In the genomic region with DNA sequence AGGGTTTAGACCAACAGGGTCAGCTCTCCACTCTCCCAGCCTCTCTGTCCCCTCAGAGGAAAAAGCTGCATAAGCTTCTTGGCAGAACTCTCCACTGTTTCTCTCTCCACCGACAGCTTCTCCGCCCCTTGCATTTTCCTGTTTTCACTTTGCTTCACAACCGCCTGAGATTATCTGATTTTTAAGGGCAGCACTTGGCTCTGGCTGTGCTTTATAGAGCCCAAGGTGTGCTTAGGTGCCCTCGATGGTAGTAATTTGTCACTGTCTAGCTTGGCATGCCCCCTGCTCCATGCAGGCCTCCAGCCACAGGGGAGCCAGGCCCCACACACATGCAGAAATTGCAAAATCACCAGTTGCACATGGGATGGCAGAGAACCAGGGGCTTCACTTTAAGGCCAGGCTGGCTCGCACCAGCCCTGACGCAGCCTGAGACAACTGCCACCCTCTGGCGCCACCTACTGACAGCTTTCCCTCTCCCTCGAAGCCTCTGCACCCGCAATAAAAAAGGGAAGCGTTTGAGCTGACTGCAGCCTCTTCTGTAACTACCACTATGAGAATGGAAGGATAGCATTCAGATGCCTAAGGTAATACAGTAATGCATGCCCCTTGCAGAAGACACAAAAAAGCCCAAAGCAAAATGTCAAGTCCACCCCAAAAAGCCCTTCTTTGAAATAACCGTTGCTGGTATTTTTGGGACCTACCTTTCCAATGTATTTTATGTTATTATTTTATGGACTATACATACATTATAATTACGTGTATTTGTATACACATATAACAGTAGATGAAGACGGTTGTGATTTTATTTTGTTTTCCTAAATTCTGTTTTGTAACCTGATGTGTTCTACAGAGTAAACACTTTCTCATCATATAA, we compare ENCODE assay signal across 8 cellular contexts. TPM values are rescaled to one million over a fixed set of nuclear protein-coding genes. Genes with fewer than 3 reads are reported as not detected.
DNase-seq lines count a peak whose midpoint lies in the region; FAIRE-seq and TF ChIP-seq lines count a peak whose summit lies in the region.

No MANE protein-coding gene starts in this region.

- H2BK120ac ChIP-seq in H9 (ENCODE audit: low read depth, low read length, poor library complexity, severe bottlenecking): no peak overlapping the region

- H3K36me3 ChIP-seq in MM.1S (replicated peaks; ENCODE audit: insufficient read depth, low read length) (no peaks in the 10 kb centered on the region), SJSA1 (no peaks in the 10 kb centered on the region)

- no peak overlapping the region for H3K23ac ChIP-seq in H9 (ENCODE audit: insufficient read length, low read depth, low read length)

- H3K18ac ChIP-seq in H9 (ENCODE audit: insufficient read length, low read depth, low read length): no peak overlapping the region

- DNase-seq in GDM1 (lab: John Stamatoyannopoulos, UW) (peak; percentile 66), H9 (peak; percentile 88), MM.1S (peak; percentile 45), SJSA1 (ENCODE audit: low read depth in 1 of 2, low spot score in 2 of 2) (peak; percentile 23 to 54), glomerular visceral epithelial cell (ENCODE audit: extremely low spot score) (peak; percentile 40), posterior vena cava (ENCODE audit: low spot score) (peak; percentile 95), urothelium cell line (ENCODE audit: low spot score) (peak; percentile 77)
- DNase-seq in activated naive CD4-positive, alpha-beta T cell (lab: John Stamatoyannopoulos, UW): peak; percentile 9 to 58 (median 44)

- no peaks in the 10 kb centered on the region for H3K27me3 ChIP-seq in H9 (ENCODE audit: insufficient read depth, low read length)
- H3K27me3 ChIP-seq in MM.1S (replicated peaks; ENCODE audit: insufficient read depth, low read length): no peaks in the 10 kb centered on the region; the same call in 1 of the 2 replicates
- no peaks in the 10 kb centered on the region for H3K27me3 ChIP-seq in SJSA1 (replicated peaks)

- no peak overlapping the region for H3K56ac ChIP-seq in H9 (ENCODE audit: insufficient read length, low read depth, low read length)

- H2AK5ac ChIP-seq in H9 (ENCODE audit: insufficient read length, low read length): no peak overlapping the region

- no peak overlapping the region for H3T11ph ChIP-seq in H9 (ENCODE audit: low read length)

- H3K4me3 Mint-ChIP-seq in H9: no peak overlapping the region

- H3K9me2 ChIP-seq in MM.1S (replicated peaks; ENCODE audit: insufficient read depth, low read length): no peaks in the 10 kb centered on the region

- H3K9me3 ChIP-seq in H9 (ENCODE audit: control insufficient read depth, low read depth, low read length) (no peaks in the 10 kb centered on the region), MM.1S (replicated peaks; ENCODE audit: insufficient read depth, low read length) (no peaks in the 10 kb centered on the region), SJSA1 (replicated peaks) (no peaks in the 10 kb centered on the region)

- H3K4me3 ChIP-seq in MM.1S (ENCODE audit: low read length) (no peak overlapping the region), SJSA1 (no peak overlapping the region)

- H3F3A ChIP-seq in MM.1S (ENCODE audit: insufficient read depth, low read length): no peaks in the 10 kb centered on the region

- H3K14ac ChIP-seq in H9 (ENCODE audit: insufficient read depth, low read length): no peak overlapping the region; the same call in 1 of the 2 replicates

- H4K91ac ChIP-seq in H9 (ENCODE audit: insufficient read length, low read depth, low read length): no peak overlapping the region

- H3K79me2 ChIP-seq in H9 (ENCODE audit: insufficient read depth, low read length): no peaks in the 10 kb centered on the region
- H3K79me2 ChIP-seq in MM.1S (ENCODE audit: low read length): no peaks in the 10 kb centered on the region

- intact Hi-C loops in posterior vena cava (cut with DNase I): loop anchor here (5.0 to 10.0 kb wide), 3 partner anchors 694 to 813 kb away; no protein-coding TSS in a partner anchor

- no peaks in the 10 kb centered on the region for H3K9me3 Mint-ChIP-seq in H9

- no peak overlapping the region for H4K5ac ChIP-seq in H9 (ENCODE audit: insufficient read length, low read depth, low read length)

- no peak overlapping the region for H2BK20ac ChIP-seq in H9 (ENCODE audit: low read depth, low read length, poor library complexity, severe bottlenecking)

- H3K4me1 Mint-ChIP-seq in H9: peaks cover 0 to 3% of the 10 kb centered on the region in 2 experiments; a peak in 1 of 4 replicates

- H4K20me1 ChIP-seq in H9 (ENCODE audit: control insufficient read depth, insufficient read depth, insufficient read length) (no peaks in the 10 kb centered on the region), MM.1S (ENCODE audit: insufficient read depth, low read length) (no peaks in the 10 kb centered on the region)

- H3K4ac ChIP-seq in H9 (ENCODE audit: low read depth, low read length): no peak overlapping the region

- H3K27ac ChIP-seq in H9 (ENCODE audit: insufficient read length, low read depth, low read length) (no peak overlapping the region), MM.1S (ENCODE audit: low read length) (no peak overlapping the region), SJSA1 (no peak overlapping the region)

- H3K27me3 Mint-ChIP-seq in H9 (ENCODE audit: low read depth): peaks cover 17% of the 10 kb centered on the region

- H3K9ac ChIP-seq in H9 (ENCODE audit: extremely low read depth, insufficient read length, low read length) (no peak overlapping the region), MM.1S (ENCODE audit: low read length) (no peak overlapping the region)

- H3K4me1 ChIP-seq in H9 (ENCODE audit: insufficient read depth, low read length): 0 out of 2 replicates have a peak, but pooled peaks cover 4% of the 10 kb centered on the region
- H3K4me1 ChIP-seq in MM.1S (ENCODE audit: low read length): no peaks in the 10 kb centered on the region
- H3K4me1 ChIP-seq in SJSA1 (replicated peaks): no peaks in the 10 kb centered on the region

- H3K4me2 ChIP-seq in H9 (ENCODE audit: insufficient read depth, insufficient read length, low read length) (no peak overlapping the region), MM.1S (ENCODE audit: low read depth, low read length) (no peak overlapping the region)

- peak; percentile 96 for TF ChIP-seq CTCF in H9 (conservative IDR thresholded peaks at IDR 0.05)
- peak; percentile 56 for TF ChIP-seq CTCF in MM.1S (IDR thresholded peaks at IDR 0.05; ENCODE audit: low read length)

- H3K27ac Mint-ChIP-seq in H9: no peak overlapping the region

- WGBS in H9 (ENCODE audit: extremely low coverage, insufficient read length, low lambda C conversion rate): no CpG with 5 or more reads among the region's 13 CpGs

- H2BK15ac ChIP-seq in H9 (ENCODE audit: low read depth, low read length): no peak overlapping the region

- H2BK5ac ChIP-seq in H9 (ENCODE audit: insufficient read length, low read length): no peak overlapping the region

- H2AFZ ChIP-seq in H9 (ENCODE audit: low read length) (no peak overlapping the region), MM.1S (ENCODE audit: low read length) (no peak overlapping the region)

- no peaks in the 10 kb centered on the region for H3K36me3 Mint-ChIP-seq in H9 (ENCODE audit: insufficient read depth in 1 of 3, low read depth in 3 of 3)

- H2BK12ac ChIP-seq in H9 (ENCODE audit: insufficient read length, low read depth, low read length): no peak overlapping the region

- H3K79me1 ChIP-seq in H9 (ENCODE audit: insufficient read depth, low read depth, low read length, poor library complexity, severe bottlenecking): no peaks in the 10 kb centered on the region

- FAIRE-seq in urothelium cell line (lab: Jason Lieb, UNC): peak; percentile 67

- no peaks in the 10 kb centered on the region for H3K23me2 ChIP-seq in H9 (ENCODE audit: insufficient read length, low read depth, low read length, poor library complexity, severe bottlenecking)

- no peak overlapping the region for H4K8ac ChIP-seq in H9 (replicated peaks; ENCODE audit: insufficient read length, low read depth, low read length)

RNA-seq across cellular contexts. Expression of gene RIMBP2, which starts 32.0 kb away (rescaled TPM):
- total RNA-seq in H9 (2021): 0.70 TPM in 2 replicates
- 0.16 TPM in 1 of 2 replicates, not detected in the other for total RNA-seq in SJSA1 (2014; rRNA removed; shearing (Covaris generic))
- total RNA-seq in posterior vena cava: 1 to 10 TPM; 1.3 to 1.7 TPM

Comparison
In these comparisons a context has a peak if more than half of its experiments do, and no peak if none do; other contexts are left out.
1. DNase-seq: peak in every context shown above with its lines; median percentile 95 in posterior vena cava; 88 in H9; 77 in urothelium cell line; 66 in GDM1; 45 in MM.1S; 44 in activated naive CD4-positive, alpha-beta T cell; 40 in glomerular visceral epithelial cell; 38 in SJSA1.